Comparison of ENCODE assay signal across 29 cellular contexts in the genomic region with DNA sequence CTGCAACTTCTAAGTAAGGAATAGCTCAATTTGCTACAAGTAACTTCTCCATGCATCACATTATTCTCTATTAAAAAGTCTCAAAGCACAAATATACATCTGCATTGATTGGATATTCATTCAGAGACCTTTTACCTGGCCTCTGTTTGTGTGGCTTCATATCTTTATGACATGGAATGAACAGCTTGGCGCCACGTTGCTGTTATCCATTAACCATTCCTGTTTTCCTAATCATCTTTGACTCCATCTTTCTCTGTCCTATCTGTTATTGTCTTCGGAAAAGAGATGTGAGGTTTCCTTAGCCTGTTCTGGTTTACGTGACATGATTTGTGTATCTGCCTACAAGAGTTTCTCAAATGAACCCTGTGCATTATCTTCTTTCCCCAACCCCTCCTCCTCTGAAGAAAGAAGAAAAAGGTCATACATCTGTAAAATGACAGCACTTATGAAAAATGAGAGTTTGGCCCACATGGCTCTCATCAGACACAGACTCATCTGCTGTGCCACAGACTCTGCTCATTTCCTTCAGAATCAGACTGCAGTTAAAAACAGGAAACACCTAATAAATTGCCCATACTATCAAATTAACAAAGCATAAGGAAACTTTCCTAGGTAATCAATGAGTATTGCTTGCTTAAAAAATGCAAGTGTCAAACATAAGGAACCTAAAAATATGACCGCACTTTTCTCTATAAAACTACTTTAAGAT.
"Had no signal": no experiment of that assay in that cellular context is flagged by ENCODE, and none has a peak within 500 bp of the region (broad histone marks: within the 10 kb centered on the region; RNA-seq: fewer than 3 reads in every experiment).

No MANE protein-coding gene starts in this region.

- H3K27me3 Mint-ChIP-seq: activated B cell treated with CpG ODN at 0.5 μM for 24 hours; activated CD4-positive, alpha-beta T cell treated with anti-CD3 and anti-CD28 coated beads, Interleukin-2, amount 10 ng/mL, durations not matched to agents 24 days and 14 days; activated CD8-positive, alpha-beta memory T cell treated with anti-CD3 and anti-CD28 coated beads, Interleukin-2, amount 10 ng/mL, durations not matched to agents 7 days and 5 days; activated naive CD8-positive, alpha-beta T cell treated with anti-CD3 and anti-CD28 coated beads, Interleukin-2, amount 50 U/mL, for 24 hours; activated T-cell treated with anti-CD3 and anti-CD28 coated beads, Interleukin-2, amount 50 U/mL, for 24 hours; brain; central memory CD8-positive, alpha-beta T cell; T-cell had no signal

- H3K4me1 Mint-ChIP-seq: activated B cell treated with CpG ODN at 0.5 μM for 24 hours; activated CD4-positive, alpha-beta T cell treated with anti-CD3 and anti-CD28 coated beads, Interleukin-2, amount 10 ng/mL, durations not matched to agents 24 days and 14 days; activated CD8-positive, alpha-beta memory T cell treated with anti-CD3 and anti-CD28 coated beads, Interleukin-2, amount 10 ng/mL, durations not matched to agents 7 days and 5 days; activated naive CD8-positive, alpha-beta T cell treated with anti-CD3 and anti-CD28 coated beads, Interleukin-2, amount 50 U/mL, for 24 hours; central memory CD8-positive, alpha-beta T cell; T-cell had no signal

- H3K36me3 Mint-ChIP-seq: activated CD8-positive, alpha-beta memory T cell treated with anti-CD3 and anti-CD28 coated beads, Interleukin-2, amount 10 ng/mL, durations not matched to agents 7 days and 5 days; activated naive CD4-positive, alpha-beta T cell treated with anti-CD3 and anti-CD28 coated beads, Interleukin-2, amount 50 U/mL, for 72 hours; brain; T-cell had no signal

- H3K9me3 ChIP-seq: MG63 had no signal

- H3K9me3 Mint-ChIP-seq: activated B cell treated with CpG ODN at 0.5 μM for 24 hours; activated CD4-positive, alpha-beta T cell treated with anti-CD3 and anti-CD28 coated beads, Interleukin-2, amount 10 ng/mL, durations not matched to agents 24 days and 14 days; activated naive CD4-positive, alpha-beta T cell treated with anti-CD3 and anti-CD28 coated beads, Interleukin-2, amount 50 U/mL, for 72 hours; activated T-cell treated with anti-CD3 and anti-CD28 coated beads, Interleukin-2, amount 50 U/mL, for 24 hours; activated T-helper 1 cell treated with anti-CD3 and anti-CD28 coated beads, Interleukin-12 subunit alpha, Interleukin-12 subunit beta, Interleukin-2, Interleukin-4 antibody, amounts not matched to agents 30 ng/mL and 10 ng/mL and 1 ng/mL, durations not matched to agents 14 hours and 24 hours and 36 hours; central memory CD8-positive, alpha-beta T cell had no signal

- H3K36me3 ChIP-seq: MG63 had no signal

- H3K4me3 Mint-ChIP-seq: activated B cell treated with CpG ODN at 0.5 μM for 24 hours; activated CD4-positive, alpha-beta T cell treated with anti-CD3 and anti-CD28 coated beads, Interleukin-2, amount 10 ng/mL, durations not matched to agents 24 days and 14 days; activated CD8-positive, alpha-beta memory T cell treated with anti-CD3 and anti-CD28 coated beads, Interleukin-2, amount 10 ng/mL, durations not matched to agents 7 days and 5 days; activated naive CD8-positive, alpha-beta T cell treated with anti-CD3 and anti-CD28 coated beads, Interleukin-2, amount 50 U/mL, for 24 hours; activated T-cell treated with anti-CD3 and anti-CD28 coated beads, Interleukin-2, amount 50 U/mL, for 24 hours; activated T-helper 1 cell treated with anti-CD3 and anti-CD28 coated beads, Interleukin-12 subunit alpha, Interleukin-12 subunit beta, Interleukin-2, Interleukin-4 antibody, amounts not matched to agents 30 ng/mL and 10 ng/mL and 1 ng/mL, durations not matched to agents 14 hours and 24 hours and 36 hours; brain; central memory CD8-positive, alpha-beta T cell; T-cell had no signal

- DNase-seq: activated B cell treated with CpG ODN at 0.5 μM for 24 hours; activated CD4-positive, alpha-beta T cell treated with anti-CD3 and anti-CD28 coated beads for 1 hour; activated CD4-positive, alpha-beta T cell treated with anti-CD3 and anti-CD28 coated beads, Interleukin-2, amount 10 ng/mL, durations not matched to agents 24 days and 14 days; activated CD4-positive, alpha-beta T cell treated with anti-CD3 and anti-CD28 coated beads, Interleukin-2, amount 50 U/mL, for 48 hours; activated CD8-positive, alpha-beta memory T cell treated with anti-CD3 and anti-CD28 coated beads, Interleukin-2, amount 10 ng/mL, durations not matched to agents 7 days and 5 days; activated effector memory CD4-positive, alpha-beta T cell treated with Interleukin-2 at 50 U/mL for 16 hours; activated naive CD4-positive, alpha-beta T cell; activated naive CD8-positive, alpha-beta T cell treated with anti-CD3 and anti-CD28 coated beads, Interleukin-2, amount 50 U/mL, for 24 hours; activated T-cell treated with anti-CD3 and anti-CD28 coated beads, Interleukin-2, amount 50 U/mL, for 24 hours; amygdala; MG63; MV-4-11; NCI-H1092 treated with DMSO at 0.1 percent for 48 hours; NCI-H1417 treated with DMSO at 0.1 percent for 48 hours; NCI-H1694; NCI-H2029; NCI-H345; NCI-H510A; NCI-H526 treated with DMSO at 0.1 percent for 48 hours; NK-92 treated with Interleukin-12 subunit alpha and Interleukin-12 subunit beta, amount 100 ng/mL, for 24 hours; PC-3; SHP77 treated with DMSO at 0.1 percent for 48 hours; T-cell; T-helper 2 cell; T1000 had no signal

- H3K4me3 ChIP-seq: MG63 had no signal

- H3K27me3 ChIP-seq: MG63 had no signal

- H3K27ac Mint-ChIP-seq: activated B cell treated with CpG ODN at 0.5 μM for 24 hours; activated CD4-positive, alpha-beta T cell treated with anti-CD3 and anti-CD28 coated beads, Interleukin-2, amount 10 ng/mL, durations not matched to agents 24 days and 14 days; activated CD8-positive, alpha-beta memory T cell treated with anti-CD3 and anti-CD28 coated beads, Interleukin-2, amount 10 ng/mL, durations not matched to agents 7 days and 5 days; activated naive CD4-positive, alpha-beta T cell treated with anti-CD3 and anti-CD28 coated beads, Interleukin-2, amount 50 U/mL, for 72 hours; activated naive CD8-positive, alpha-beta T cell treated with anti-CD3 and anti-CD28 coated beads, Interleukin-2, amount 50 U/mL, for 24 hours; activated T-cell treated with anti-CD3 and anti-CD28 coated beads, Interleukin-2, amount 50 U/mL, for 24 hours; activated T-helper 1 cell treated with anti-CD3 and anti-CD28 coated beads, Interleukin-12 subunit alpha, Interleukin-12 subunit beta, Interleukin-2, Interleukin-4 antibody, amounts not matched to agents 30 ng/mL and 10 ng/mL and 1 ng/mL, durations not matched to agents 14 hours and 24 hours and 36 hours; brain; T-cell had no signal
